Comparison of ENCODE assay signal across 15 cellular contexts in the genomic region with DNA sequence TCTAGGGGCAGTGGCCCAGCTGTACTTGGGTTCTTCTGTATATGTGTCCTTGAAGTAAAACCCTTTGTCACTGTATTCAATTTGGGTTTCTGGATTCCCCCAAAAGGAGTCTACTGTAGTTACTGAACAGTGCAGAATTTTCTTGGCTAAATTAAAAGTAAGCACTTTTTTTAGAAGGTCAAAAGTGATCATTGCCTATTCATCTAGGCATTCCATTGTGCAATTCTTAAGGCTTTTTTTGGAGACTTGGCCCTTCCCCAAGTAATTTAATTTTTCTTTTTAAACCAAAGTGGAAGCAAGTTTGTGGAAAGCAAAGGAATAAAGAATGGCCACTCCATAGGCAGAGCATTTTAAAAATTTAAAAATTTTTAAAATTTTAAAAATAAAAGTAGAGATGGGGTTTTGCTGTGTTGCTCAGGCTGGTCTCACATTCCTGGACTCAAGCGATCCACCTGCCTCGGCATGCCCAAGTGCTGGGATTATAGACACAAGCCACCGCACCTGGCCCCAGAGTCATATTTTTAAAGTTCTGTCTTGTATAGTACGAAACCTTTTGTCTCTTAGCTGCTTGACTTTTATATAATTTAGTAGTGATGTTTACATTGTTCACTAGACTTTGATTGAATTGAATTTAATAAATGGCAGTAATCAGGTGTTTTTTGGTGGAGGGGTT. TPM values are rescaled to one million over a fixed set of nuclear protein-coding genes. Genes with fewer than 3 reads are reported as not detected.
DNase-seq lines count a peak whose midpoint lies in the region; TF ChIP-seq lines count a peak whose summit lies in the region.
"Had no signal": no experiment of that assay in that cellular context is flagged by ENCODE, and none has a peak within 500 bp of the region (broad histone marks: within the 10 kb centered on the region; RNA-seq: fewer than 3 reads in every experiment).

No MANE protein-coding gene starts in this region.

- H3K27ac ChIP-seq in A673 (ENCODE audit: low read depth, low read length, poor library complexity, severe bottlenecking) (peak overlapping the region; percentile 62), adrenal gland (peak overlapping the region in 4 of 5 donors; percentile 54 to 72 (median 58))
- H3K27ac ChIP-seq: ovary had no signal

- intact Hi-C loops in A673 (cut with micrococcal nuclease; ENCODE audit: unreplicated experiment) (no loop called here), adrenal gland (cut with DNase I) (no loop called here)

- peaks cover 27% of the 10 kb centered on the region for H3K4me1 Mint-ChIP-seq in progenitor cell of endocrine pancreas (ENCODE audit: low read depth)

- H3K27ac Mint-ChIP-seq in progenitor cell of endocrine pancreas = peak overlapping the region; percentile 73
- H3K27ac Mint-ChIP-seq: T-cell had no signal

- H3K36me3 ChIP-seq in A673 (ENCODE audit: insufficient read depth, low read length, poor library complexity, severe bottlenecking) (no peaks in the 10 kb centered on the region), adrenal gland (replicated peaks in 1 of 2) (no peaks in the 10 kb centered on the region)
- H3K36me3 ChIP-seq: ovary had no signal

- peaks cover 28% of the 10 kb centered on the region for H3K4me1 ChIP-seq in A673 (ENCODE audit: insufficient read depth, low read length, poor library complexity, severe bottlenecking)
- H3K4me1 ChIP-seq in adrenal gland (replicated peaks in 1 of 2) = peaks cover 36 to 59% of the 10 kb centered on the region in 2 donors

- TF ChIP-seq POLR2A in adrenal gland (IDR thresholded peaks at IDR 0.05) = no peak

- H3K4me3 ChIP-seq in A673 (ENCODE audit: low read depth, low read length, poor library complexity, severe bottlenecking) = no peak overlapping the region
- H3K4me3 ChIP-seq in adrenal gland = no peak overlapping the region
- H3K4me3 ChIP-seq: ovary had no signal

- WGBS in adrenal gland, 4 donors = 89 to 95% (median 94%) methylated on average over 4 of the region's 4 CpGs

- no peak for DNase-seq in A673 (ENCODE audit: low spot score)
- DNase-seq in adrenal gland = no peak
- DNase-seq in fibroblast of gingiva (ENCODE audit: low read depth) = peak; percentile 54
- no peak for DNase-seq in progenitor cell of endocrine pancreas (ENCODE audit: low spot score, unreplicated experiment)
- no peak for DNase-seq in hippocampal formation (lab: John Stamatoyannopoulos, UW)
- no peak for DNase-seq in NCI-H1694 treated with DMSO at 0.1 percent for 48 hours (lab: John Stamatoyannopoulos, UW)
- no peak for DNase-seq in inferior parietal cortex (ENCODE audit: extremely low spot score)
- DNase-seq in NCI-H1105 treated with DMSO at 0.1 percent for 48 hours (lab: John Stamatoyannopoulos, UW) = no peak
- DNase-seq: activated effector memory CD4-positive, alpha-beta T cell treated with Interleukin-2 at 50 U/mL for 16 hours; Caco-2; kidney; ovary; T-cell had no signal

- no peak overlapping the region for H3K4me3 Mint-ChIP-seq in progenitor cell of endocrine pancreas (ENCODE audit: low read depth)
- H3K4me3 Mint-ChIP-seq: T-cell had no signal

- no peaks in the 10 kb centered on the region for H3K9me3 Mint-ChIP-seq in progenitor cell of endocrine pancreas (ENCODE audit: low read depth)
- H3K9me3 Mint-ChIP-seq: T-cell had no signal

- H3K9me3 ChIP-seq in A673 (ENCODE audit: low read depth, low read length, poor library complexity, severe bottlenecking) = no peaks in the 10 kb centered on the region
- H3K9me3 ChIP-seq in adrenal gland (replicated peaks in 1 of 3) = no peaks in the 10 kb centered on the region
- H3K9me3 ChIP-seq: Caco-2, ovary had no signal

- BruUV-seq in A673 (replicated peaks; lab: Mats Ljungman, UMichigan) = no TSS peak

- peaks cover 5% of the 10 kb centered on the region for H3K36me3 Mint-ChIP-seq in progenitor cell of endocrine pancreas (ENCODE audit: insufficient read depth)
- H3K36me3 Mint-ChIP-seq: T-cell had no signal

- H3K27me3 ChIP-seq in A673 (replicated peaks; ENCODE audit: insufficient read depth, low read depth, low read length, poor library complexity) = no peaks in the 10 kb centered on the region
- H3K27me3 ChIP-seq in adrenal gland = no peaks in the 10 kb centered on the region
- H3K27me3 ChIP-seq: ovary had no signal

- H3K27me3 Mint-ChIP-seq in progenitor cell of endocrine pancreas = no peaks in the 10 kb centered on the region
- H3K27me3 Mint-ChIP-seq: T-cell had no signal

- POLR2A ChIA-PET in A673 (lab: Charles Lee; ENCODE audit: low non-redundant PET) = no interaction called here

- CTCF ChIA-PET in A673 (lab: Charles Lee) = no interaction called here

- TF ChIP-seq CTCF in A673 (conservative IDR thresholded peaks at IDR 0.05; ENCODE audit: low read depth, low read length) = no peak
- TF ChIP-seq CTCF in adrenal gland (IDR thresholded peaks at IDR 0.05) = no peak
- no peak for TF ChIP-seq CTCF in progenitor cell of endocrine pancreas (IDR thresholded peaks at IDR 0.05; ENCODE audit: unreplicated experiment)

RNA-seq across cellular contexts. Expression of a gene that starts 31.2 kb away (rescaled TPM):
- total RNA-seq in A673 (2021) (0.39 and 0.67 TPM in 2 replicates), adrenal gland (1 to 10 TPM in 2 of 8 donors, under 1 TPM in 3, not detected in 3; 0.11 to 1.6 (median 0.94) TPM), progenitor cell of endocrine pancreas (not detected in 2 replicates)
- polyA plus RNA-seq in adrenal gland = under 1 TPM; 0.07 to 0.86 (median 0.08) TPM
- total RNA-seq: activated CD8-positive, alpha-beta memory T cell treated with anti-CD3 and anti-CD28 coated beads for 36 hours; Caco-2; G401 had no signal
